20 cellular contexts compared by ENCODE assay signal in the genomic region with DNA sequence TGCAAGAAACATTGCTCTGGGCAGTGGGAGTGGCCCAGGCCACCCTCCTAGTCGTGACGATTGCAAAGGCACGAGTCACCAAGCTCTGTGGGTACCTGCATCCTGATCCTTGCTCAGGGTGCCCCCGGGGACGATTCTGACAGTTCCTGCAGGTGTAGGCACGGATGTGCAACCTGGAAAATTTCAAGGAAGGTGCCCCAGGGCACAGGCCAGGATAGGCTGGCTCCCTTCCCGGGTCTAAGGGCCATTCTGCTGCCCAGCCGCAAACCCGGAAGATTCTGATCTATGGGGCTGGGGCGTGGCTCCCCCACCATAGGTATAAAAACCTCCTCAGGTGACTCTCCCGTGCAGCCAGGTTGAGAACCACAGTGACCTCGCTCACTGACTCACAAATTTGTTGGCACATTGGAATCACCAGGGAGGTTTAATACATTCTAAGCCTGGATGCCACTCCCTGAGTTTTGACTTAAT.
A peak's percentile ranks its signal among the peaks of the same experiment; 100 is the strongest.
DNase-seq lines count a peak whose midpoint lies in the region; ATAC-seq, FAIRE-seq and TF ChIP-seq lines count a peak whose summit lies in the region.
"Had no signal": no experiment of that assay in that cellular context is flagged by ENCODE, and none has a peak within 500 bp of the region (broad histone marks: within the 10 kb centered on the region; RNA-seq: fewer than 3 reads in every experiment).

No MANE protein-coding gene starts in this region.

- CTCF ChIA-PET in PC-3 (lab: Charles Lee): interaction anchor here (0.6 kb wide), 1 partner anchor 713 kb away, joined by 3 read pairs; no protein-coding TSS in a partner anchor
- CTCF ChIA-PET in activated CD8-positive, alpha-beta memory T cell treated with anti-CD3 and anti-CD28 coated beads, Interleukin-2, amount 10 ng/mL, durations not matched to agents 7 days and 5 days (lab: Charles Lee): interaction anchor here (0.7 to 1.3 kb wide), 2 partner anchors 131 to 542 kb away, joined by 3 read pairs; no protein-coding TSS in a partner anchor

- DNase-seq in EH (ENCODE audit: low read depth) (peak; percentile 38), PC-3 (peak; percentile 96), fibroblast of mammary gland (ENCODE audit: low read depth) (peak; percentile 37), small intestine (peak; percentile 90), substantia nigra (lab: John Stamatoyannopoulos, UW) (no peak)
- no peak for DNase-seq in stimulated activated CD8-positive, alpha-beta memory T cell treated with anti-CD3 and anti-CD28 coated beads, Interleukin-4, amount 100 ng/mL, for 48 hours
- DNase-seq in activated CD8-positive, alpha-beta memory T cell treated with anti-CD3 and anti-CD28 coated beads, Interleukin-2, amount 10 ng/mL, durations not matched to agents 7 days and 5 days: no peak
- DNase-seq: DMS 273 treated with DMSO at 0.1 percent for 48 hours; effector memory CD4-positive, alpha-beta T cell; left ventricle myocardium inferior; naive thymus-derived CD4-positive, alpha-beta T cell; NCI-H446; psoas muscle; SIG-M5; spleen; stimulated activated naive CD4-positive, alpha-beta T cell treated with Interleukin-2 at 50 U/mL for 16 hours; T-helper 17 cell had no signal

- H3K4me1 ChIP-seq in PC-3 (ENCODE audit: insufficient read depth, low read length) (peaks cover 28% of the 10 kb centered on the region), small intestine (ENCODE audit: control insufficient read depth in 2 of 2, insufficient read depth in 1 of 2, low read depth in 1 of 2, low read length in 1 of 2) (peaks cover 2 to 3% of the 10 kb centered on the region in 2 donors)

- H3K4me2 ChIP-seq in PC-3 (ENCODE audit: low read length): peak overlapping the region; percentile 77

- no peaks in the 10 kb centered on the region for H3K79me2 ChIP-seq in PC-3 (ENCODE audit: low read length)

- no peak overlapping the region for H2AFZ ChIP-seq in PC-3 (ENCODE audit: low read length)

- H3K36me3 ChIP-seq in PC-3 (ENCODE audit: low read depth, low read length) (no peaks in the 10 kb centered on the region), small intestine (ENCODE audit: control insufficient read depth in 2 of 2, insufficient read depth in 2 of 2, low read length in 2 of 2) (no peaks in the 10 kb centered on the region)
- H3K36me3 ChIP-seq: left ventricle myocardium inferior, spleen had no signal

- H3K27ac Mint-ChIP-seq in activated CD8-positive, alpha-beta memory T cell treated with anti-CD3 and anti-CD28 coated beads, Interleukin-2, amount 10 ng/mL, durations not matched to agents 7 days and 5 days: no peak overlapping the region
- H3K27ac Mint-ChIP-seq: activated T-helper 17 cell treated with anti-CD3 and anti-CD28 coated beads, Interleukin-2, amount 50 U/mL, for 72 hours; naive thymus-derived CD4-positive, alpha-beta T cell; T-helper 17 cell had no signal

- no peak overlapping the region for H3K4me3 Mint-ChIP-seq in activated CD8-positive, alpha-beta memory T cell treated with anti-CD3 and anti-CD28 coated beads, Interleukin-2, amount 10 ng/mL, durations not matched to agents 7 days and 5 days
- H3K4me3 Mint-ChIP-seq: activated T-helper 17 cell treated with anti-CD3 and anti-CD28 coated beads, Interleukin-2, amount 50 U/mL, for 72 hours; central memory CD8-positive, alpha-beta T cell; naive thymus-derived CD4-positive, alpha-beta T cell; T-helper 17 cell had no signal

- TF ChIP-seq CTCF in PC-3 (conservative IDR thresholded peaks at IDR 0.05; ENCODE audit: low read depth, low read length) (no peak), fibroblast of mammary gland (conservative IDR thresholded peaks at IDR 0.05; ENCODE audit: control insufficient read depth, insufficient read depth, low read depth, low read length) (no peak)

- H3K4me1 Mint-ChIP-seq in activated CD8-positive, alpha-beta memory T cell treated with anti-CD3 and anti-CD28 coated beads, Interleukin-2, amount 10 ng/mL, durations not matched to agents 7 days and 5 days: no peaks in the 10 kb centered on the region
- H3K4me1 Mint-ChIP-seq: activated T-helper 17 cell treated with anti-CD3 and anti-CD28 coated beads, Interleukin-2, amount 50 U/mL, for 72 hours; central memory CD8-positive, alpha-beta T cell had no signal

- peak overlapping the region; percentile 100 for H3K27ac ChIP-seq in PC-3 (ENCODE audit: low read length)
- H3K27ac ChIP-seq in small intestine (ENCODE audit: low read depth in 1 of 2, low read length in 1 of 2): peak overlapping the region; percentile 34 to 69
- H3K27ac ChIP-seq in substantia nigra (ENCODE audit: low read depth, low read length, poor library complexity, severe bottlenecking): no peak overlapping the region
- H3K27ac ChIP-seq: left ventricle myocardium inferior, psoas muscle, spleen had no signal

- H3K9ac ChIP-seq in PC-3 (ENCODE audit: low read length): peak overlapping the region; percentile 95

- H3K9me2 ChIP-seq in PC-3 (replicated peaks; ENCODE audit: low read length): no peaks in the 10 kb centered on the region

- no peaks in the 10 kb centered on the region for H3K36me3 Mint-ChIP-seq in activated CD8-positive, alpha-beta memory T cell treated with anti-CD3 and anti-CD28 coated beads, Interleukin-2, amount 10 ng/mL, durations not matched to agents 7 days and 5 days
- H3K36me3 Mint-ChIP-seq: naive thymus-derived CD4-positive, alpha-beta T cell had no signal

- H3K9me3 Mint-ChIP-seq in activated CD8-positive, alpha-beta memory T cell treated with anti-CD3 and anti-CD28 coated beads, Interleukin-2, amount 10 ng/mL, durations not matched to agents 7 days and 5 days (ENCODE audit: low read depth): no peaks in the 10 kb centered on the region
- H3K9me3 Mint-ChIP-seq: activated T-helper 17 cell treated with anti-CD3 and anti-CD28 coated beads, Interleukin-2, amount 50 U/mL, for 72 hours; central memory CD8-positive, alpha-beta T cell; naive thymus-derived CD4-positive, alpha-beta T cell had no signal

- no peaks in the 10 kb centered on the region for H3F3A ChIP-seq in PC-3 (ENCODE audit: low read length, unreplicated experiment)

- no peaks in the 10 kb centered on the region for H3K27me3 ChIP-seq in PC-3 (ENCODE audit: low read length)
- H3K27me3 ChIP-seq in small intestine (ENCODE audit: control insufficient read depth in 2 of 2, insufficient read depth in 2 of 2, low read length in 2 of 2): no peaks in the 10 kb centered on the region
- H3K27me3 ChIP-seq: spleen had no signal

- no peaks in the 10 kb centered on the region for H3K9me3 ChIP-seq in PC-3 (ENCODE audit: low read length)
- H3K9me3 ChIP-seq in small intestine (ENCODE audit: control insufficient read depth, low read depth): no peaks in the 10 kb centered on the region
- H3K9me3 ChIP-seq: left ventricle myocardium inferior, psoas muscle, spleen had no signal

- H3K27me3 Mint-ChIP-seq in activated CD8-positive, alpha-beta memory T cell treated with anti-CD3 and anti-CD28 coated beads, Interleukin-2, amount 10 ng/mL, durations not matched to agents 7 days and 5 days: peaks cover 32% of the 10 kb centered on the region
- H3K27me3 Mint-ChIP-seq: central memory CD8-positive, alpha-beta T cell had no signal

- no peak overlapping the region for H3K4me3 ChIP-seq in PC-3 (ENCODE audit: low read length)
- H3K4me3 ChIP-seq in fibroblast of mammary gland (ENCODE audit: control insufficient read depth, low read depth, low read length): no peak overlapping the region
- no peak overlapping the region for H3K4me3 ChIP-seq in small intestine (ENCODE audit: low read depth in 1 of 2, low read length in 2 of 2)
- H3K4me3 ChIP-seq: left ventricle myocardium inferior, psoas muscle, spleen had no signal

- intact Hi-C loops in PC-3 (cut with micrococcal nuclease): no loop called here

- POLR2A ChIA-PET in PC-3 (lab: Charles Lee; ENCODE audit: unreplicated experiment): interaction anchor here (0.6 kb wide), 1 partner anchor 94 kb away, joined by 4 read pairs; no protein-coding TSS in a partner anchor

- FAIRE-seq in small intestine (lab: Jason Lieb, UNC): no peak

- H4K20me1 ChIP-seq in PC-3 (ENCODE audit: low read length): no peaks in the 10 kb centered on the region

- 14 to 57% (median 37%) methylated on average over 12 of the region's 12 CpGs for WGBS in small intestine, 3 donors

- peak; percentile 68 for ATAC-seq in PC-3
- ATAC-seq in HG02938 (IDR thresholded peaks at IDR 0.05; ENCODE audit: unreplicated experiment): no peak
- no peak for ATAC-seq in activated CD8-positive, alpha-beta memory T cell treated with anti-CD3 and anti-CD28 coated beads, Interleukin-2, amount 10 ng/mL, durations not matched to agents 7 days and 5 days
- ATAC-seq: naive thymus-derived CD4-positive, alpha-beta T cell; T-helper 17 cell had no signal

- no TSS peak for BruUV-seq in PC-3 (replicated peaks; lab: Mats Ljungman, UMichigan)

Comparison
In these comparisons a context has a peak if more than half of its experiments do, and no peak if none do; other contexts are left out.
1. DNase-seq: peak in EH (single experiment), PC-3 (single experiment), fibroblast of mammary gland (single experiment) and small intestine (single experiment); none in substantia nigra (0 of 49), stimulated activated CD8-positive, alpha-beta memory T cell treated with anti-CD3 and anti-CD28 coated beads, Interleukin-4, amount 100 ng/mL, for 48 hours (single experiment) and activated CD8-positive, alpha-beta memory T cell treated with anti-CD3 and anti-CD28 coated beads, Interleukin-2, amount 10 ng/mL, durations not matched to agents 7 days and 5 days (single experiment).